In genomic region chr1:194865367-194865766, GRCh38 we compare ENCODE assay signal across 26 cellular contexts.
DNase-seq lines count a peak whose midpoint lies in the region; ATAC-seq, FAIRE-seq and TF ChIP-seq lines count a peak whose summit lies in the region.
"Had no signal": no experiment of that assay in that cellular context is flagged by ENCODE, and none has a peak within 500 bp of the region (broad histone marks: within the 10 kb centered on the region; RNA-seq: fewer than 3 reads in every experiment).

No MANE protein-coding gene starts in this region.

- peak overlapping the region; percentile 3; the same call in 1 of the 2 replicates for H3K27ac Mint-ChIP-seq in WTC11
- H3K27ac Mint-ChIP-seq: activated B cell treated with CpG ODN at 0.5 μM for 24 hours; activated naive CD8-positive, alpha-beta T cell treated with anti-CD3 and anti-CD28 coated beads, Interleukin-2, amount 10 ng/mL, durations not matched to agents 7 days and 5 days; memory B cell had no signal

- no peak for FAIRE-seq in GM19239 (lab: Jason Lieb, UNC)
- FAIRE-seq: HTR-8/SVneo had no signal

- H3K4me3 Mint-ChIP-seq in WTC11 = no peak overlapping the region
- H3K4me3 Mint-ChIP-seq: activated B cell treated with CpG ODN at 0.5 μM for 24 hours; activated naive CD8-positive, alpha-beta T cell treated with anti-CD3 and anti-CD28 coated beads, Interleukin-2, amount 10 ng/mL, durations not matched to agents 7 days and 5 days; activated T-cell treated with anti-CD3 and anti-CD28 coated beads, Interleukin-2, amount 50 U/mL, for 4 hours; memory B cell had no signal

- ATAC-seq in WTC11 (no peak), HG03025 (IDR thresholded peaks at IDR 0.05; ENCODE audit: low FRiP score, unreplicated experiment) (no peak)
- ATAC-seq: activated T-cell treated with anti-CD3 and anti-CD28 coated beads, Interleukin-2, amount 50 U/mL, for 4 hours; left lobe of liver had no signal

- DNase-seq in COLO668 (lab: John Stamatoyannopoulos, UW; ENCODE audit: unreplicated experiment) (peak; percentile 14), GM12865 (ENCODE audit: low read depth) (peak; percentile 2), NCI-H748 (lab: John Stamatoyannopoulos, UW; ENCODE audit: unreplicated experiment) (peak; percentile 75), WTC11 (ENCODE audit: low spot score) (no peak), GM19239 (ENCODE audit: insufficient read length, low spot score) (no peak)
- no peak for DNase-seq in activated CD4-positive, alpha-beta T cell treated with anti-CD3 and anti-CD28 coated beads for 48 hours
- DNase-seq: activated B cell treated with CpG ODN at 0.5 μM for 24 hours; activated gamma-delta T cell; activated naive CD8-positive, alpha-beta T cell treated with anti-CD3 and anti-CD28 coated beads, Interleukin-2, amount 10 ng/mL, durations not matched to agents 7 days and 5 days; activated T-cell treated with anti-CD3 and anti-CD28 coated beads, Interleukin-2, amount 50 U/mL, for 4 hours; C1 segment of cervical spinal cord; COR-L47; DND-41; effector CD8-positive, alpha-beta T cell; KBM-7; NCI-H1105 treated with DMSO at 0.1 percent for 48 hours; NCI-H187 treated with DMSO at 0.1 percent for 48 hours; NCI-H524; stimulated activated CD4-positive, alpha-beta T cell treated with anti-CD3 and anti-CD28 coated beads, Interleukin-4, amount 100 ng/mL, for 4 hours; T1000; transverse colon had no signal

- peaks cover 4% of the 10 kb centered on the region for H3K9me3 Mint-ChIP-seq in WTC11

- CTCF ChIA-PET in WTC11 (lab: Charles Lee) = no interaction called here

- H3K4me1 Mint-ChIP-seq in WTC11 = peaks cover 3% of the 10 kb centered on the region; the same call in 1 of the 2 replicates
- H3K4me1 Mint-ChIP-seq: activated naive CD8-positive, alpha-beta T cell treated with anti-CD3 and anti-CD28 coated beads, Interleukin-2, amount 10 ng/mL, durations not matched to agents 7 days and 5 days; memory B cell had no signal

- H3K27me3 Mint-ChIP-seq in WTC11 (ENCODE audit: low read depth) = no peaks in the 10 kb centered on the region
- H3K27me3 Mint-ChIP-seq: activated B cell treated with CpG ODN at 0.5 μM for 24 hours; activated naive CD8-positive, alpha-beta T cell treated with anti-CD3 and anti-CD28 coated beads, Interleukin-2, amount 10 ng/mL, durations not matched to agents 7 days and 5 days; memory B cell had no signal

- no peak overlapping the region for H3K4me3 ChIP-seq in GM12865 (ENCODE audit: low read depth, low read length)
- H3K4me3 ChIP-seq: coronary artery, transverse colon had no signal

- POLR2A ChIA-PET in WTC11 (lab: Charles Lee) = no interaction called here

- H3K36me3 Mint-ChIP-seq in WTC11 = no peaks in the 10 kb centered on the region
- H3K36me3 Mint-ChIP-seq: activated naive CD8-positive, alpha-beta T cell treated with anti-CD3 and anti-CD28 coated beads, Interleukin-2, amount 10 ng/mL, durations not matched to agents 7 days and 5 days; memory B cell had no signal

- no peak for TF ChIP-seq CTCF in GM12865 (IDR thresholded peaks at IDR 0.05; ENCODE audit: insufficient read depth, low read depth, low read length, missing control alignments)
- TF ChIP-seq CTCF in WTC11 (IDR thresholded peaks at IDR 0.05) = no peak

TF ChIP-seq in WTC11, 78 proteins besides CTCF, POLR2A, EP300 and RAD21:
- TF ChIP-seq NFE2L1 (CRISPR knock-in tag; IDR thresholded peaks at IDR 0.05) (no peak), EMX1 (CRISPR knock-in tag; IDR thresholded peaks at IDR 0.05) (no peak), GRHL2 (CRISPR knock-in tag; IDR thresholded peaks at IDR 0.05; ENCODE audit: insufficient replicate concordance, severe bottlenecking) (no peak), CBFB (CRISPR knock-in tag; IDR thresholded peaks at IDR 0.05; ENCODE audit: low read depth) (no peak), ZSCAN18 (CRISPR knock-in tag; IDR thresholded peaks at IDR 0.05) (no peak), FOXK1 (CRISPR knock-in tag; IDR thresholded peaks at IDR 0.05) (no peak)
- TF ChIP-seq, protein P1, sequence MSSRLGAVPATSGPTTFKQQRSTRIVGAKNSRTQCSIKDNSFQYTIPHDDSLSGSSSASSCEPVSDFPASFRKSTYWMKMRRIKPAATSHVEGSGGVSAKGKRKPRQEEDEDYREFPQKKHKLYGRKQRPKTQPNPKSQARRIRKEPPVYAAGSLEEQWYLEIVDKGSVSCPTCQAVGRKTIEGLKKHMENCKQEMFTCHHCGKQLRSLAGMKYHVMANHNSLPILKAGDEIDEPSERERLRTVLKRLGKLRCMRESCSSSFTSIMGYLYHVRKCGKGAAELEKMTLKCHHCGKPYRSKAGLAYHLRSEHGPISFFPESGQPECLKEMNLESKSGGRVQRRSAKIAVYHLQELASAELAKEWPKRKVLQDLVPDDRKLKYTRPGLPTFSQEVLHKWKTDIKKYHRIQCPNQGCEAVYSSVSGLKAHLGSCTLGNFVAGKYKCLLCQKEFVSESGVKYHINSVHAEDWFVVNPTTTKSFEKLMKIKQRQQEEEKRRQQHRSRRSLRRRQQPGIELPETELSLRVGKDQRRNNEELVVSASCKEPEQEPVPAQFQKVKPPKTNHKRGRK (CRISPR knock-in tag; IDR thresholded peaks at IDR 0.05; ENCODE audit: borderline replicate concordance) = no peak

Comparison
In these comparisons a context has a peak if more than half of its experiments do, and no peak if none do; other contexts are left out.
1. DNase-seq: peak in COLO668 (single experiment), GM12865 (single experiment) and NCI-H748 (single experiment); none in WTC11 (single experiment), activated CD4-positive, alpha-beta T cell treated with anti-CD3 and anti-CD28 coated beads for 48 hours (single experiment) and GM19239 (single experiment).